ENCODE assay signal across 9 cellular contexts in the genomic region with DNA sequence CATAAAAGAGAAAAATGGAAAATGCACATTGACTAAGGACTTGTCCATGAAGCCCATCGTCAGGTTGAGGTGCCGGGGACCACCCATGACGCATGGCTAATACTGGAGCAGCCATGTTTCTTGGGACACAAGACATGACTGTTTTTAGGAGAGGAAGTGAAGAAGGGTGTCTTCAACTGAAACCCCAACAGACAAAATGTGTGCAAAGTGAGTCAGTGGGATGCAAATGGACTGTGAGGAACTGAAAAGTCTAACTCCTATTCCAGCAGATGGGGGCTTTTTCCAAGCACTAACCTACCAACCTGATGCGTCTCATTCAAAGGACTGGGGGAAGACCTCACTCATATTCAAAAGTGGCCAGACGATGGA.
DNase-seq lines count a peak whose midpoint lies in the region; ATAC-seq lines count a peak whose summit lies in the region.
"Had no signal": no experiment of that assay in that cellular context is flagged by ENCODE, and none has a peak within 500 bp of the region (broad histone marks: within the 10 kb centered on the region; RNA-seq: fewer than 3 reads in every experiment).

No MANE protein-coding gene starts in this region.

- H3K4me3 Mint-ChIP-seq in activated T-cell treated with anti-CD3 and anti-CD28 coated beads, Interleukin-2, amount 50 U/mL, for 24 hours, result peak overlapping the region; percentile 50
- H3K4me3 Mint-ChIP-seq in T-helper 17 cell, result peak overlapping the region; percentile 77
- peak overlapping the region; percentile 57 to 68 for H3K4me3 Mint-ChIP-seq in stimulated activated naive CD8-positive, alpha-beta T cell treated with anti-CD3 and anti-CD28 coated beads, Interleukin-15, amount 100 ng/mL, for 72 hours

- H3K9me3 Mint-ChIP-seq in activated T-cell treated with anti-CD3 and anti-CD28 coated beads, Interleukin-2, amount 50 U/mL, for 24 hours, result peaks cover 13% of the 10 kb centered on the region
- H3K9me3 Mint-ChIP-seq in stimulated activated naive CD8-positive, alpha-beta T cell treated with anti-CD3 and anti-CD28 coated beads, Interleukin-15, amount 100 ng/mL, for 72 hours, result peaks cover 13 to 23% of the 10 kb centered on the region in 2 donors

- peak overlapping the region; percentile 98 for H3K27ac Mint-ChIP-seq in activated T-cell treated with anti-CD3 and anti-CD28 coated beads, Interleukin-2, amount 50 U/mL, for 24 hours
- H3K27ac Mint-ChIP-seq in T-helper 17 cell, result peak overlapping the region; percentile 92
- peak overlapping the region; percentile 91 to 97 for H3K27ac Mint-ChIP-seq in stimulated activated naive CD8-positive, alpha-beta T cell treated with anti-CD3 and anti-CD28 coated beads, Interleukin-15, amount 100 ng/mL, for 72 hours

- H3K36me3 Mint-ChIP-seq in activated T-cell treated with anti-CD3 and anti-CD28 coated beads, Interleukin-2, amount 50 U/mL, for 24 hours (ENCODE audit: low read depth), result peaks cover 11% of the 10 kb centered on the region
- no peaks in the 10 kb centered on the region for H3K36me3 Mint-ChIP-seq in T-helper 17 cell (ENCODE audit: low read depth)

- H3K9me3 ChIP-seq in T-helper 17 cell (ENCODE audit: control insufficient read depth, low read length, poor library complexity, severe bottlenecking), result no peaks in the 10 kb centered on the region

- in situ Hi-C loops in G401 (cut with HindIII; ENCODE audit: low sequenced_read_pairs), result no loop called here

- DNase-seq in activated T-cell treated with anti-CD3 and anti-CD28 coated beads, Interleukin-2, amount 50 U/mL, for 24 hours, result peak; percentile 64
- no peak for DNase-seq in activated T-cell treated with anti-CD3 and anti-CD28 coated beads, Interleukin-2, amount 50 U/mL, for 1 hour
- DNase-seq in T-helper 17 cell, result no peak
- DNase-seq in stimulated activated naive CD8-positive, alpha-beta T cell treated with anti-CD3 and anti-CD28 coated beads, Interleukin-15, amount 100 ng/mL, for 72 hours, result no peak
- DNase-seq in G401 (ENCODE audit: low spot score), result no peak
- DNase-seq in NCI-H524 treated with DMSO at 0.1 percent for 48 hours (lab: John Stamatoyannopoulos, UW), result no peak
- no peak for DNase-seq in effector CD8-positive, alpha-beta T cell (lab: John Stamatoyannopoulos, UW)
- DNase-seq: NCI-H1092 had no signal

- H3K27me3 Mint-ChIP-seq in activated T-cell treated with anti-CD3 and anti-CD28 coated beads, Interleukin-2, amount 50 U/mL, for 24 hours, result no peaks in the 10 kb centered on the region
- no peaks in the 10 kb centered on the region for H3K27me3 Mint-ChIP-seq in T-helper 17 cell
- H3K27me3 Mint-ChIP-seq in stimulated activated naive CD8-positive, alpha-beta T cell treated with anti-CD3 and anti-CD28 coated beads, Interleukin-15, amount 100 ng/mL, for 72 hours, result no peaks in the 10 kb centered on the region

- H3K4me1 Mint-ChIP-seq in activated T-cell treated with anti-CD3 and anti-CD28 coated beads, Interleukin-2, amount 50 U/mL, for 24 hours (ENCODE audit: low read depth), result peaks cover 82% of the 10 kb centered on the region
- H3K4me1 Mint-ChIP-seq in T-helper 17 cell, result peaks cover 45% of the 10 kb centered on the region
- peaks cover 48% of the 10 kb centered on the region for H3K4me1 Mint-ChIP-seq in stimulated activated naive CD8-positive, alpha-beta T cell treated with anti-CD3 and anti-CD28 coated beads, Interleukin-15, amount 100 ng/mL, for 72 hours

- ATAC-seq in HG02852 (IDR thresholded peaks at IDR 0.05; ENCODE audit: unreplicated experiment), result peak; percentile 77
- peak; percentile 20 for ATAC-seq in T-helper 17 cell
- peak; percentile 36 for ATAC-seq in stimulated activated naive CD8-positive, alpha-beta T cell treated with anti-CD3 and anti-CD28 coated beads, Interleukin-15, amount 100 ng/mL, for 72 hours

Comparison
In these comparisons a context has a peak if more than half of its experiments do, and no peak if none do; other contexts are left out.
1. ATAC-seq: peak in every context shown above with its lines; median percentile 77 in HG02852; 36 in stimulated activated naive CD8-positive, alpha-beta T cell treated with anti-CD3 and anti-CD28 coated beads, Interleukin-15, amount 100 ng/mL, for 72 hours; 20 in T-helper 17 cell.